9 cellular contexts compared by ENCODE assay signal in genomic region chr17:76271669-76272540, GRCh38. TPM values are rescaled to one million over a fixed set of nuclear protein-coding genes. Genes with fewer than 3 reads are reported as not detected.
DNase-seq lines count a peak whose midpoint lies in the region; ATAC-seq, FAIRE-seq and TF ChIP-seq lines count a peak whose summit lies in the region.
"Had no signal": no experiment of that assay in that cellular context is flagged by ENCODE, and none has a peak within 500 bp of the region (broad histone marks: within the 10 kb centered on the region; RNA-seq: fewer than 3 reads in every experiment).

No MANE protein-coding gene starts in this region.

- TF ChIP-seq EP300 in GM12878 (IDR thresholded peaks at IDR 0.05; ENCODE audit: borderline replicate concordance in 1 of 2, control insufficient read depth in 1 of 2, low read depth in 2 of 2, low read length in 2 of 2) (peak; percentile 73 to 76; a peak in 3 of 4 replicates), suprapubic skin (IDR thresholded peaks at IDR 0.05) (no peak)

- TF ChIP-seq CTCF in GM10248 (IDR thresholded peaks at IDR 0.05; ENCODE audit: control extremely low read depth, extremely low read depth, low read depth, missing control alignments) (peak; percentile 13), RWPE1 (conservative IDR thresholded peaks at IDR 0.05; ENCODE audit: low read depth) (no peak), GM12878 (IDR thresholded peaks at IDR 0.05 in 2 of 3, conservative IDR thresholded peaks at IDR 0.05 in 1 of 3; ENCODE audit: control insufficient read depth in 2 of 3, extremely low read depth in 1 of 3, insufficient read depth in 1 of 3, low read depth in 3 of 3, low read length in 3 of 3) (peak in 1 of 3 experiments; percentile 12; a peak in 1 of 6 replicates), suprapubic skin (IDR thresholded peaks at IDR 0.05) (no peak), PC-3 (conservative IDR thresholded peaks at IDR 0.05; ENCODE audit: low read depth, low read length) (no peak)

- H3K4me1 ChIP-seq in GM12878 (ENCODE audit: control insufficient read depth, insufficient read depth, low read length) (peaks cover 48% of the 10 kb centered on the region), suprapubic skin (peaks cover 75% of the 10 kb centered on the region), PC-3 (ENCODE audit: insufficient read depth, low read length) (peaks cover 21% of the 10 kb centered on the region)
- peaks cover 65 to 70% of the 10 kb centered on the region in 2 donors for H3K4me1 ChIP-seq in naive thymus-derived CD4-positive, alpha-beta T cell (ENCODE audit: control insufficient read depth in 2 of 2, insufficient read depth in 2 of 2, low read length in 2 of 2)

- no peaks in the 10 kb centered on the region for H3K9me2 ChIP-seq in PC-3 (replicated peaks; ENCODE audit: low read length)

- SMC1A ChIA-PET in GM12878 (lab: Charles Lee; ENCODE audit: uncharacterized antibody, unreplicated experiment), result interaction anchor here (0.8 to 10.2 kb wide), 15 partner anchors 9 to 168 kb away, joined by 3 to 152 read pairs (median 6); partner anchors contain the start of genes EXOC7 and UBALD2

- peak overlapping the region; percentile 99 for H3K4me2 ChIP-seq in GM12878 (ENCODE audit: control insufficient read depth, insufficient read depth)
- H3K4me2 ChIP-seq in PC-3 (ENCODE audit: low read length), result no peak overlapping the region

- H3K4me3 ChIP-seq in GM12878 (peak overlapping the region; percentile 85), suprapubic skin (peak overlapping the region; percentile 42), PC-3 (ENCODE audit: low read length) (no peak overlapping the region)
- H3K4me3 ChIP-seq in naive thymus-derived CD4-positive, alpha-beta T cell (ENCODE audit: low read length), result peak overlapping the region; percentile 68

- H3F3A ChIP-seq in PC-3 (ENCODE audit: low read length, unreplicated experiment), result no peaks in the 10 kb centered on the region

- BruUV-seq in GM12878 (replicated peaks; lab: Mats Ljungman, UMichigan) (TSS peak; percentile 83), PC-3 (replicated peaks; lab: Mats Ljungman, UMichigan) (no TSS peak)

- H3K4me3 Mint-ChIP-seq in naive thymus-derived CD4-positive, alpha-beta T cell, result peak overlapping the region; percentile 75 to 93 (median 82)

- in situ Hi-C loops in GM12878 (cut with MboI), result loop anchor here (25.0 kb wide), 2 partner anchors 1190 to 1890 kb away; partner anchors contain the start of gene SYNGR2

- RAD21 ChIA-PET in GM12878 (lab: Charles Lee; ENCODE audit: unreplicated experiment), result interaction anchor here (0.9 to 18.5 kb wide), 8 partner anchors 9 to 148 kb away, joined by 3 to 419 read pairs (median 32); partner anchors contain the start of gene UBALD2

- POLR2A ChIA-PET in GM10248 (lab: Yijun Ruan, JAX) (interaction anchor here (0.7 to 4.2 kb wide), 10 partner anchors 9 to 151 kb away, joined by 3 to 36 read pairs (median 4); partner anchors contain the start of gene UBALD2), RWPE1 (lab: Yijun Ruan, JAX; ENCODE audit: low non-redundant PET) (no interaction called here), GM12878 (lab: Charles Lee) (interaction anchor here (0.6 to 17.9 kb wide), 8 partner anchors 10 to 1584 kb away, joined by 3 to 427 read pairs (median 5); partner anchors contain the start of genes RNF157 and UBALD2), PC-3 (lab: Charles Lee; ENCODE audit: unreplicated experiment) (no interaction called here)
- POLR2A ChIA-PET in naive thymus-derived CD4-positive, alpha-beta T cell (lab: Charles Lee), result interaction anchor here (0.8 to 19.9 kb wide), 16 partner anchors 15 to 169 kb away, joined by 3 to 375 read pairs (median 6); partner anchors contain the start of genes EXOC7 and RNF157

- 0 out of 2 replicates have a peak, but pooled peaks have one; percentile 14 for TF ChIP-seq RAD21 in GM12878 (IDR thresholded peaks at IDR 0.05; ENCODE audit: insufficient read depth, low read depth, low read length)

- peak overlapping the region; percentile 82 to 94 (median 92) for H3K27ac Mint-ChIP-seq in naive thymus-derived CD4-positive, alpha-beta T cell

- FAIRE-seq in GM12878 (lab: Jason Lieb, UNC), result peak; percentile 86

- H4K20me1 ChIP-seq in GM12878 (ENCODE audit: control insufficient read depth, insufficient read depth) (no peaks in the 10 kb centered on the region), PC-3 (ENCODE audit: low read length) (peaks cover 4% of the 10 kb centered on the region; the same call in 1 of the 2 replicates)

- CTCF ChIA-PET in GM10248 (lab: Yijun Ruan, JAX) (interaction anchor here (0.5 to 10.0 kb wide), 13 partner anchors 8 to 269 kb away, joined by 3 to 86 read pairs (median 3); no protein-coding TSS in a partner anchor), RWPE1 (lab: Yijun Ruan, JAX) (interaction anchor here (0.6 to 1.1 kb wide), 4 partner anchors 8 to 179 kb away, joined by 3 to 6 read pairs (median 4); no protein-coding TSS in a partner anchor), GM12878 (lab: Yijun Ruan, JAX) (interaction anchor here (0.8 to 10.6 kb wide), 13 partner anchors 8 to 258 kb away, joined by 3 to 160 read pairs (median 4); no protein-coding TSS in a partner anchor), PC-3 (lab: Charles Lee) (no interaction called here)
- CTCF ChIA-PET in naive thymus-derived CD4-positive, alpha-beta T cell (lab: Charles Lee), result interaction anchor here (0.7 to 5.5 kb wide), 7 partner anchors 9 to 150 kb away, joined by 3 to 36 read pairs (median 5); no protein-coding TSS in a partner anchor

- peak; percentile 87 for DNase-seq in GM10248 (ENCODE audit: extremely low spot score)
- no peak for DNase-seq in RWPE1 (ENCODE audit: low spot score)
- peak; percentile 91 for DNase-seq in GM12878 (ENCODE audit: low read depth, low spot score)
- DNase-seq in naive thymus-derived CD4-positive, alpha-beta T cell, result peak in 6 of 9 donors; percentile 53 to 79 (median 61)
- DNase-seq in suprapubic skin (ENCODE audit: low spot score in 2 of 2), result no peak
- DNase-seq in PC-3, result no peak
- DNase-seq in NCI-H2081 (lab: John Stamatoyannopoulos, UW), result no peak

- peak overlapping the region; percentile 99 for H3K9ac ChIP-seq in GM12878 (ENCODE audit: control insufficient read depth, insufficient read depth, low read length)
- H3K9ac ChIP-seq in PC-3 (ENCODE audit: low read length), result no peak overlapping the region

- H3K27me3 ChIP-seq in GM12878 (replicated peaks in 1 of 2; ENCODE audit: control insufficient read depth in 2 of 2, insufficient read depth in 2 of 2, low read length in 1 of 2), result no peaks in the 10 kb centered on the region
- no peaks in the 10 kb centered on the region for H3K27me3 ChIP-seq in naive thymus-derived CD4-positive, alpha-beta T cell (ENCODE audit: control insufficient read depth in 2 of 2, insufficient read depth in 2 of 2, low read length in 2 of 2)
- H3K27me3 ChIP-seq in suprapubic skin, result no peaks in the 10 kb centered on the region
- no peaks in the 10 kb centered on the region for H3K27me3 ChIP-seq in PC-3 (ENCODE audit: low read length)

- TF ChIP-seq POLR2A in GM12878 (IDR thresholded peaks at IDR 0.05; ENCODE audit: low read depth, low read length), result peak; percentile 91
- no peak for TF ChIP-seq POLR2A in suprapubic skin (IDR thresholded peaks at IDR 0.05)

- peaks cover 37 to 75% (median 71%) of the 10 kb centered on the region in 7 donors for H3K4me1 Mint-ChIP-seq in naive thymus-derived CD4-positive, alpha-beta T cell

- no peaks in the 10 kb centered on the region for H3K9me3 Mint-ChIP-seq in naive thymus-derived CD4-positive, alpha-beta T cell

- WGBS in GM12878 (ENCODE audit: insufficient coverage, insufficient replicate concordance, low lambda C conversion rate, missing lambda C conversion rate), result 2% methylated on average over 35 of the region's 38 CpGs
- WGBS in suprapubic skin, result 88% methylated on average over 3 of the region's 38 CpGs

- H3K9me3 ChIP-seq in GM12878 (replicated peaks; ENCODE audit: control insufficient read depth, insufficient read depth, low read length) (no peaks in the 10 kb centered on the region), suprapubic skin (no peaks in the 10 kb centered on the region), PC-3 (ENCODE audit: low read length) (no peaks in the 10 kb centered on the region)
- no peaks in the 10 kb centered on the region for H3K9me3 ChIP-seq in naive thymus-derived CD4-positive, alpha-beta T cell (ENCODE audit: control insufficient read depth in 2 of 3, low read length in 3 of 3)

- peaks cover 54% of the 10 kb centered on the region for H3K79me2 ChIP-seq in GM12878 (ENCODE audit: control insufficient read depth, insufficient read depth, low read length)
- peaks cover 32% of the 10 kb centered on the region for H3K79me2 ChIP-seq in PC-3 (ENCODE audit: low read length)

- ATAC-seq in GM21717 (IDR thresholded peaks at IDR 0.05; ENCODE audit: unreplicated experiment) (peak; percentile 38), GM12878 (peak; percentile 66), PC-3 (no peak)
- peak; percentile 54 for ATAC-seq in naive thymus-derived CD4-positive, alpha-beta T cell

- intact Hi-C loops in GM12878 (cut with micrococcal nuclease; ENCODE audit: unreplicated experiment), result no loop called here
- intact Hi-C loops in naive thymus-derived CD4-positive, alpha-beta T cell (cut with micrococcal nuclease), result loop anchor here (1.0 to 5.0 kb wide), 2 partner anchors 35 to 92 kb away; no protein-coding TSS in a partner anchor
- intact Hi-C loops in PC-3 (cut with micrococcal nuclease), result loop anchor here (10.0 kb wide), 1 partner anchor 367 kb away; the partner anchor contains the start of gene MRPL38

- H3K27ac ChIP-seq in RWPE1 (peak overlapping the region; percentile 93), GM12878 (ENCODE audit: control insufficient read depth, insufficient read depth) (peak overlapping the region; percentile 99), suprapubic skin (peak overlapping the region; percentile 56), PC-3 (ENCODE audit: low read length) (no peak overlapping the region)
- peak overlapping the region; percentile 92 for H3K27ac ChIP-seq in naive thymus-derived CD4-positive, alpha-beta T cell (ENCODE audit: low read depth, low read length)
- H3K27ac ChIP-seq: HL-60 had no signal

- H2AFZ ChIP-seq in GM12878 (ENCODE audit: control insufficient read depth, low read depth, low read length) (peak overlapping the region; percentile 30), PC-3 (ENCODE audit: low read length) (no peak overlapping the region)

- H3K36me3 ChIP-seq in GM12878 (ENCODE audit: control insufficient read depth in 2 of 2, insufficient read depth in 2 of 2, low read length in 1 of 2) (no peaks in the 10 kb centered on the region; a peak in 1 of 4 replicates), suprapubic skin (peaks cover 15% of the 10 kb centered on the region), PC-3 (ENCODE audit: low read depth, low read length) (peaks cover 10% of the 10 kb centered on the region; the same call in 1 of the 2 replicates)
- H3K36me3 ChIP-seq in naive thymus-derived CD4-positive, alpha-beta T cell (ENCODE audit: control insufficient read depth in 2 of 3, insufficient read depth in 3 of 3, low read length in 3 of 3), result peaks cover 0 to 20% (median 0%) of the 10 kb centered on the region in 3 experiments

- peaks cover 0 to 3% (median 0%) of the 10 kb centered on the region in 5 donors for H3K27me3 Mint-ChIP-seq in naive thymus-derived CD4-positive, alpha-beta T cell

- peaks cover 0 to 35% (median 9%) of the 10 kb centered on the region in 5 donors for H3K36me3 Mint-ChIP-seq in naive thymus-derived CD4-positive, alpha-beta T cell

RNA-seq across cellular contexts. Expression of gene UBALD2, which starts 6.8 kb away (rescaled TPM):
- total RNA-seq in GM12878 (2013; cell fraction: nucleolus; rRNA removed), result 10.7 and 18.0 TPM in 2 replicates
- total RNA-seq in GM12878 (2014; rRNA removed) (54.7 and 63.4 TPM in 2 replicates), GM12878 (2014; rRNA removed; fragmentation: Illumina TruSeq; extraction: Trizol) (12.3 and 17.1 TPM in 2 replicates), GM12878 (2021) (130 and 132 TPM in 2 replicates), suprapubic skin (10 to 100 TPM; 24.8 to 42.7 (median 35.6) TPM), PC-3 (2014; rRNA removed) (59.5 and 63.5 TPM in 2 replicates)
- 44.7 TPM for polyA plus RNA-seq in GM12878 (2011; ENCODE audit: low read depth)
- polyA plus RNA-seq in GM12878 (2011; rRNA removed) (50.3 and 165 TPM in 2 replicates), GM12878 (2014; fragmentation: Illumina TruSeq; extraction: Trizol) (12.1 and 24.0 TPM in 2 replicates), GM12878 (2014; fragmentation: Nextera tagmentation; extraction: Ambion mirVana) (10 to 100 TPM in 1 of 2 experiments, 1 to 10 TPM in 1; 4.4 to 16.4 TPM), GM12878 (2014; rRNA removed) (66.4 and 81.1 TPM in 2 replicates), GM12878 (2016; fragmentation: Nextera tagmentation; extraction: Ambion mirVana) (1 to 10 TPM; 2.8 TPM)
- 54.9 and 77.4 TPM in 2 replicates for polyA plus RNA-seq in GM12878 (2011; cell fraction: cytosol; rRNA removed)
- polyA plus RNA-seq in GM12878 (2011; cell fraction: nucleus; rRNA removed), result 56.6 and 64.5 TPM in 2 replicates
- 98.6 and 132 TPM in 2 replicates for polyA plus RNA-seq in GM12878 (2012)
- 24.4 and 40.4 TPM in 2 replicates for polyA minus RNA-seq in GM12878 (2011; rRNA and poly(A)+ RNA removed)
- polyA minus RNA-seq in GM12878 (2011; cell fraction: cytosol; rRNA and poly(A)+ RNA removed), result 55.5 and 60.7 TPM in 2 replicates
- polyA minus RNA-seq in GM12878 (2011; cell fraction: nucleus; rRNA and poly(A)+ RNA removed), result 18.3 and 30.3 TPM in 2 replicates
- total RNA-seq in naive thymus-derived CD4-positive, alpha-beta T cell, result 100 to 1,000 TPM; 103 to 263 (median 241) TPM
- 10 to 100 TPM in 1 of 2 donors, 1 to 10 TPM in 1; 6.9 to 11.1 TPM for polyA plus RNA-seq in naive thymus-derived CD4-positive, alpha-beta T cell

RNA-seq across cellular contexts. Expression of gene RNF157, which starts 31.6 kb away (rescaled TPM):
- total RNA-seq in GM12878 (2013; cell fraction: nucleolus; rRNA removed), result 1.4 and 2.8 TPM in 2 replicates
- total RNA-seq in GM12878 (2014; rRNA removed), result 9.7 and 10.4 TPM in 2 replicates
- 10.4 and 11.8 TPM in 2 replicates for total RNA-seq in GM12878 (2014; rRNA removed; fragmentation: Illumina TruSeq; extraction: Trizol)
- total RNA-seq in GM12878 (2021), result 14.8 and 17.9 TPM in 2 replicates
- polyA plus RNA-seq in GM12878 (2011; ENCODE audit: low read depth), result 5.8 TPM
- 6.0 and 7.3 TPM in 2 replicates for polyA plus RNA-seq in GM12878 (2011; rRNA removed)
- polyA plus RNA-seq in GM12878 (2011; cell fraction: cytosol; rRNA removed), result 7.3 and 8.6 TPM in 2 replicates
- polyA plus RNA-seq in GM12878 (2011; cell fraction: nucleus; rRNA removed), result 3.7 and 4.7 TPM in 2 replicates
- 6.4 and 8.4 TPM in 2 replicates for polyA plus RNA-seq in GM12878 (2012)
- 14.1 and 15.9 TPM in 2 replicates for polyA plus RNA-seq in GM12878 (2014; fragmentation: Illumina TruSeq; extraction: Trizol)
- 1 to 10 TPM; 5.2 to 9.5 TPM for polyA plus RNA-seq in GM12878 (2014; fragmentation: Nextera tagmentation; extraction: Ambion mirVana)
- 12.1 and 12.3 TPM in 2 replicates for polyA plus RNA-seq in GM12878 (2014; rRNA removed)
- 1 to 10 TPM; 1.4 to 3.4 TPM for polyA plus RNA-seq in GM12878 (2016; fragmentation: Nextera tagmentation; extraction: Ambion mirVana)
- 6.6 and 10.4 TPM in 2 replicates for polyA minus RNA-seq in GM12878 (2011; rRNA and poly(A)+ RNA removed)
- 3.1 and 4.8 TPM in 2 replicates for polyA minus RNA-seq in GM12878 (2011; cell fraction: cytosol; rRNA and poly(A)+ RNA removed)
- 2.5 and 6.2 TPM in 2 replicates for polyA minus RNA-seq in GM12878 (2011; cell fraction: nucleus; rRNA and poly(A)+ RNA removed)
- 10 to 100 TPM; 49.2 to 96.3 (median 50.8) TPM for total RNA-seq in naive thymus-derived CD4-positive, alpha-beta T cell
- polyA plus RNA-seq in naive thymus-derived CD4-positive, alpha-beta T cell, result 10 to 100 TPM; 10.4 to 17.3 TPM
- total RNA-seq in suprapubic skin, result 1 to 10 TPM in 3 of 4 donors, under 1 TPM in 1; 0.85 to 3.4 (median 1.3) TPM
- 7.3 and 7.4 TPM in 2 replicates for total RNA-seq in PC-3 (2014; rRNA removed)

RNA-seq across cellular contexts. Expression of gene QRICH2, which starts 36.2 kb away (rescaled TPM):
- total RNA-seq in GM12878 (2013; cell fraction: nucleolus; rRNA removed), result 1.3 and 1.8 TPM in 2 replicates
- total RNA-seq in GM12878 (2014; rRNA removed) (0.23 and 0.27 TPM in 2 replicates), GM12878 (2014; rRNA removed; fragmentation: Illumina TruSeq; extraction: Trizol) (0.18 and 0.27 TPM in 2 replicates), GM12878 (2021) (0.35 and 0.72 TPM in 2 replicates), suprapubic skin (1 to 10 TPM; 2.3 to 3.1 (median 2.7) TPM), PC-3 (2014; rRNA removed) (2.2 and 5.7 TPM in 2 replicates)
- 0.17 TPM for polyA plus RNA-seq in GM12878 (2011; ENCODE audit: low read depth)
- polyA plus RNA-seq in GM12878 (2011; rRNA removed) (0.07 and 0.15 TPM in 2 replicates), GM12878 (2014; fragmentation: Illumina TruSeq; extraction: Trizol) (0.12 TPM in 1 of 2 replicates, not detected in the other), GM12878 (2014; fragmentation: Nextera tagmentation; extraction: Ambion mirVana) (under 1 TPM; 0.04 to 0.05 TPM), GM12878 (2014; rRNA removed) (0.44 and 0.58 TPM in 2 replicates), GM12878 (2016; fragmentation: Nextera tagmentation; extraction: Ambion mirVana) (under 1 TPM; 0.51 to 0.54 TPM)
- 0.22 and 0.28 TPM in 2 replicates for polyA plus RNA-seq in GM12878 (2011; cell fraction: cytosol; rRNA removed)
- 0.73 and 0.76 TPM in 2 replicates for polyA plus RNA-seq in GM12878 (2011; cell fraction: nucleus; rRNA removed)
- polyA plus RNA-seq in GM12878 (2012), result 0.27 and 0.32 TPM in 2 replicates
- polyA minus RNA-seq in GM12878 (2011; rRNA and poly(A)+ RNA removed), result 1.4 and 1.8 TPM in 2 replicates
- polyA minus RNA-seq in GM12878 (2011; cell fraction: cytosol; rRNA and poly(A)+ RNA removed), result 0.31 TPM in 1 of 2 replicates, not detected in the other
- polyA minus RNA-seq in GM12878 (2011; cell fraction: nucleus; rRNA and poly(A)+ RNA removed), result 0.36 and 1.1 TPM in 2 replicates
- 1 to 10 TPM; 2.1 to 6.8 (median 4.0) TPM for total RNA-seq in naive thymus-derived CD4-positive, alpha-beta T cell
- polyA plus RNA-seq in naive thymus-derived CD4-positive, alpha-beta T cell, result under 1 TPM; 0.09 to 0.71 TPM

Comparison
In these comparisons a context has a peak if more than half of its experiments do, and no peak if none do; other contexts are left out.
1. DNase-seq: peak in GM10248 (single experiment), GM12878 (single experiment) and naive thymus-derived CD4-positive, alpha-beta T cell (6 of 9); none in RWPE1 (single experiment), suprapubic skin (0 of 2), PC-3 (single experiment) and NCI-H2081 (0 of 2).
2. POLR2A ChIA-PET loops: an anchor here in GM10248 (0.7 to 4.2 kb wide), GM12878 (0.6 to 17.9 kb wide) and naive thymus-derived CD4-positive, alpha-beta T cell (0.8 to 19.9 kb wide); none called in RWPE1 and PC-3.